In the genomic region with DNA sequence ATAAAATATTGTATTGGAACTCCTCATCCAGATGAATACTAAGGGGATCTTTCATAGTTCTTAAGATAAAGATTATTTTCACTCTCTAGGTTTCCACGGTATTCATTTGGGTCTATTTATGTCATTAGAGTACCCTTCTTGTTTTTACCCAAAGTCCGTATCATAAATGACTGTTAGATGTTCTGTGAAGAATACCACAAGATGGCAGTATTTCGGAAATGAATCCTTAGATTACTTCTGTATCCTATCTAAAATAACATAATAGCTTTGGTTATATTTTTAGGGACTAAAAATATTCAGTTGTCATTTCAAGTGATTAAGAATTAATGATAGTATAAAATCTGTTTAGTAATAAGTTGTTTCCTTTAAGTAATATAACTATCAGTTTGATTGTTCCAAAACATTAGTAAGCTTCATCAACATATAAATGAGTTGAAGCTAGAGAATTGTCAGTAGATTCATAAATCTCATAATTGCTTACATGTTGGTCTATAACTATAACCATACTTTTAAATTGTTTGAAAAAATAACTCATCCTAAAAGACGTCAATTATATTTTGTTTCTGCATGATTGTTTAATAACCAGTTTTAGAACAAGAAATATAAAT, we compare ENCODE assay signal across 9 cellular contexts.
DNase-seq lines count a peak whose midpoint lies in the region; ATAC-seq, FAIRE-seq and TF ChIP-seq lines count a peak whose summit lies in the region.
"Had no signal": no experiment of that assay in that cellular context is flagged by ENCODE, and none has a peak within 500 bp of the region (broad histone marks: within the 10 kb centered on the region; RNA-seq: fewer than 3 reads in every experiment).

No MANE protein-coding gene starts in this region.

- no peak for TF ChIP-seq RAD21 in HepG2 (CRISPR knock-in tag; IDR thresholded peaks at IDR 0.05)

- no peak overlapping the region for H3K9ac ChIP-seq in HepG2 (ENCODE audit: insufficient read depth, low read depth, low read length)

- no peaks in the 10 kb centered on the region for H3K79me2 ChIP-seq in HepG2 (ENCODE audit: insufficient read depth, low read length)

- H3K4me2 ChIP-seq in HepG2 (ENCODE audit: low read depth, low read length), result no peak overlapping the region

- H2AFZ ChIP-seq in HepG2 (ENCODE audit: low read length), result no peak overlapping the region

- H3K4me1 ChIP-seq in HepG2 (ENCODE audit: insufficient read depth, low read length), result no peaks in the 10 kb centered on the region

- ATAC-seq in HG02610 (IDR thresholded peaks at IDR 0.05; ENCODE audit: unreplicated experiment) (peak; percentile 87), HepG2 (peak; percentile 49; the same call in 1 of the 3 replicates), GM18505 (IDR thresholded peaks at IDR 0.05; ENCODE audit: unreplicated experiment) (no peak)

- FAIRE-seq in HepG2 (lab: Jason Lieb, UNC), result no peak

- POLR2A ChIA-PET in HepG2 (lab: Yijun Ruan, JAX), result no interaction called here

- WGBS in HepG2 (ENCODE audit: low lambda C conversion rate), result 2% methylated on average over 4 of the region's 4 CpGs

- no peaks in the 10 kb centered on the region for H4K20me1 ChIP-seq in HepG2 (ENCODE audit: insufficient read depth, low read length)

- DNase-seq in GM12864 (ENCODE audit: low read depth) (peak; percentile 1), NCI-H2081 treated with DMSO at 0.1 percent for 48 hours (lab: John Stamatoyannopoulos, UW) (peak; percentile 20), astrocyte of the cerebellum (ENCODE audit: low read depth) (peak; percentile 31), HepG2 (ENCODE audit: low spot score) (peak; percentile 21)
- no peak for DNase-seq in activated effector memory CD4-positive, alpha-beta T cell treated with Interleukin-2 at 50 U/mL for 16 hours
- no peak for DNase-seq in activated T-cell treated with anti-CD3 and anti-CD28 coated beads, Interleukin-2, amount 50 U/mL, for 48 hours

- no peak overlapping the region for H3K27ac ChIP-seq in HepG2 (ENCODE audit: extremely low read length, insufficient read depth, low read length)

- no peak for TF ChIP-seq EP300 in HepG2 (IDR thresholded peaks at IDR 0.05; ENCODE audit: low read depth in 2 of 2, low read length in 2 of 2)
- TF ChIP-seq EP300 in HepG2 (CRISPR knock-in tag; IDR thresholded peaks at IDR 0.05; ENCODE audit: borderline replicate concordance), result no peak

- H3K4me3 ChIP-seq in GM12864 (ENCODE audit: low read depth, low read length) (no peak overlapping the region), astrocyte of the cerebellum (ENCODE audit: low read depth, low read length) (no peak overlapping the region), HepG2 (replicated peaks in 1 of 3; ENCODE audit: insufficient read depth in 1 of 3, low read depth in 2 of 3, low read length in 3 of 3) (no peak overlapping the region)
- H3K4me3 ChIP-seq: lung had no signal

- TF ChIP-seq CTCF in GM12864 (IDR thresholded peaks at IDR 0.05; ENCODE audit: low read depth, low read length, missing control alignments) (no peak), astrocyte of the cerebellum (IDR thresholded peaks at IDR 0.05; ENCODE audit: low read depth, low read length, missing control alignments) (no peak), HepG2 (CRISPR knock-in tag; IDR thresholded peaks at IDR 0.05) (peak; percentile 32)

- no peaks in the 10 kb centered on the region for H3K27me3 ChIP-seq in HepG2 (ENCODE audit: control insufficient read depth in 1 of 2, insufficient read depth in 2 of 2, low read length in 2 of 2)

- CTCF ChIA-PET in HepG2 (lab: Yijun Ruan, JAX; ENCODE audit: low intra/inter-chr PET ratio, low total read pairs), result interaction anchor here (1.7 kb wide), 1 partner anchor 620 kb away, joined by 11 read pairs; no protein-coding TSS in a partner anchor

- no peaks in the 10 kb centered on the region for H3K36me3 ChIP-seq in HepG2 (replicated peaks in 1 of 2; ENCODE audit: control insufficient read depth in 1 of 2, insufficient read depth in 2 of 2, low read length in 2 of 2)

- BruUV-seq in HepG2 (replicated peaks; lab: Mats Ljungman, UMichigan), result no TSS peak

- H3K9me3 ChIP-seq in HepG2 (ENCODE audit: low read length), result no peaks in the 10 kb centered on the region

- intact Hi-C loops in HepG2 (cut with micrococcal nuclease; ENCODE audit: unreplicated experiment), result loop anchor here (5.0 kb wide), 1 partner anchor 792 kb away; no protein-coding TSS in a partner anchor

- in situ Hi-C loops in astrocyte of the cerebellum (cut with HindIII; ENCODE audit: low sequenced_read_pairs), result no loop called here
- in situ Hi-C loops in HepG2 (cut with HindIII; ENCODE audit: extremely low pct_ligation_motif_present, low pct_unique_long_range_greater_than_20kb), result loop anchor here (5.0 to 10.0 kb wide), 2 partner anchors 337 to 619 kb away; partner anchors contain the start of gene KCND2

- TF ChIP-seq POLR2A in HepG2 (IDR thresholded peaks at IDR 0.05; ENCODE audit: insufficient read depth in 1 of 2, low read depth in 2 of 2, low read length in 2 of 2) (no peak), GM18505 (IDR thresholded peaks at IDR 0.05; ENCODE audit: borderline replicate concordance, extremely low read depth, insufficient read depth, insufficient read length) (no peak)

TF ChIP-seq in HepG2, 621 proteins besides CTCF, POLR2A, EP300 and RAD21:
- TF ChIP-seq ZNF644 (CRISPR knock-in tag; IDR thresholded peaks at IDR 0.05; ENCODE audit: low read depth) (no peak), SMC3 (IDR thresholded peaks at IDR 0.05; ENCODE audit: low read length) (peak; percentile 26; the same call in 1 of the 2 replicates), STAG1 (CRISPR knock-in tag; IDR thresholded peaks at IDR 0.05) (peak; percentile 11; the same call in 1 of the 2 replicates)
TF ChIP-seq in HepG2: peak in this region for 2.

Comparison
In these comparisons a context has a peak if more than half of its experiments do, and no peak if none do; other contexts are left out.
1. DNase-seq: peak in GM12864 (single experiment), NCI-H2081 treated with DMSO at 0.1 percent for 48 hours (single experiment), astrocyte of the cerebellum (single experiment) and HepG2 (single experiment); none in activated effector memory CD4-positive, alpha-beta T cell treated with Interleukin-2 at 50 U/mL for 16 hours (single experiment) and activated T-cell treated with anti-CD3 and anti-CD28 coated beads, Interleukin-2, amount 50 U/mL, for 48 hours (0 of 2).